Comparison of ENCODE assay signal across 19 cellular contexts in the genomic region with DNA sequence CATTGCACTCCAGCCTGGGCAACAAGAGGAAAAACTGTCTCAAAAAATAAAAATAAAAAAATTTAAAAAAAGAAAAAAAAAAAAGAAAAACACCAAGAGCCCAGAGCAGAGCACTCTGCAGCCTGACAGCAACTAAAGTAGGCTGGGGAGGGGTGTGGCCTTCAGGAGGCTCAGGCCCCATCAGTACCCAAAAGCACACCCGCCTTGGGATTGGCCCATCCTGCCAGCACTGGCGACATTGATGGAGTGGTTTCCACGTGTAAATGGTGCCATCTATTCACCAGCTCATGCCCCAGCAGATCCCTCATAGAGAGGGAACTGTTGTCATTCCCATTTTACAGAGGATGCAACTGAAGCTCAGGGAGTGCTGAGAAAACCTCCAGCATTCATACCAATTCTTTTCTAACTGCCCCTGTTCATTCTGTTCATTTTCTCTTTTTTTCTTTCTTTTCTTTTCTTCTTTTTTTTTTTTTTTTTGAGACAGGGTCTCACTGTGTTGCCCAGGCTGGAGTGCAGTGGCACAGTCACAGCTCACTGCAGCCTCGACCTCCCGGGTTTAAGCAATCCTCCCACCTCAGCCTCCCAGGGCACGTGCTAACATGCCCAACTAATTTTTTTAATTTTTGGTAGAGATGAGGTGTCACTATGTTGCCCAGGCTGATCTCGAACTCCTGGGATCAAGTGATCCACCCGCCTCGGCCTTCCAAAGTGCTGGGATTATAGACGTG.
DNase-seq lines count a peak whose midpoint lies in the region; ATAC-seq and TF ChIP-seq lines count a peak whose summit lies in the region.
"Had no signal": no experiment of that assay in that cellular context is flagged by ENCODE, and none has a peak within 500 bp of the region (broad histone marks: within the 10 kb centered on the region; RNA-seq: fewer than 3 reads in every experiment).

No MANE protein-coding gene starts in this region.

- no peak for DNase-seq in GM23338 (ENCODE audit: low spot score)
- DNase-seq in NCI-H1694 (lab: John Stamatoyannopoulos, UW) = peak; percentile 42
- peak; percentile 29 for DNase-seq in myocyte (ENCODE audit: low read depth)
- DNase-seq in posterior vena cava (ENCODE audit: low spot score) = no peak
- no peak for DNase-seq in OCI-M2 (lab: John Stamatoyannopoulos, UW; ENCODE audit: unreplicated experiment)
- DNase-seq: ACHN; Caco-2; DMS153; KBM-7; NCI-H1417 treated with DMSO at 0.1 percent for 48 hours; NCI-H2081 treated with DMSO at 0.1 percent for 48 hours; NCI-H226; NCI-H524 treated with DMSO at 0.1 percent for 48 hours; NK-92 treated with Interleukin-12 subunit alpha and Interleukin-12 subunit beta, amount 100 ng/mL, for 24 hours; OCI-M1; T-helper 1 cell had no signal

- H3K36me3 Mint-ChIP-seq in GM23338 (ENCODE audit: low read depth) = no peaks in the 10 kb centered on the region
- H3K36me3 Mint-ChIP-seq in brain = no peaks in the 10 kb centered on the region

- H3K4me2 ChIP-seq in GM23338 = no peak overlapping the region

- no peak overlapping the region for H3K4me3 ChIP-seq in GM23338

- H3K27ac ChIP-seq in GM23338 (ENCODE audit: low read depth) = no peak overlapping the region

- no peaks in the 10 kb centered on the region for H4K20me1 ChIP-seq in GM23338 (replicated peaks; ENCODE audit: insufficient read depth)

- no peaks in the 10 kb centered on the region for H3K27me3 ChIP-seq in GM23338 (ENCODE audit: insufficient read depth)

- H3K79me2 ChIP-seq in GM23338 (replicated peaks; ENCODE audit: insufficient read depth) = no peaks in the 10 kb centered on the region

- no peaks in the 10 kb centered on the region for H3K36me3 ChIP-seq in GM23338 (ENCODE audit: insufficient read depth)

- H3K9me3 Mint-ChIP-seq in GM23338 = no peaks in the 10 kb centered on the region
- H3K9me3 Mint-ChIP-seq in brain = peaks cover 0 to 3% (median 0%) of the 10 kb centered on the region in 5 experiments

- TF ChIP-seq CTCF in GM23338 (conservative IDR thresholded peaks at IDR 0.05; ENCODE audit: low read depth in 2 of 2) (no peak), brain (conservative IDR thresholded peaks at IDR 0.05) (no peak)

- H2AFZ ChIP-seq in GM23338 = peak overlapping the region; percentile 66; the same call in 1 of the 2 replicates

- H3K27me3 Mint-ChIP-seq in GM23338 (ENCODE audit: insufficient read depth, low read depth, poor library complexity) = peaks cover 18% of the 10 kb centered on the region
- peaks cover 8% of the 10 kb centered on the region for H3K27me3 Mint-ChIP-seq in brain

- H3F3A ChIP-seq in GM23338 (replicated peaks; ENCODE audit: low read depth) = peaks cover 3% of the 10 kb centered on the region; the same call in 1 of the 2 replicates

- H3K27ac Mint-ChIP-seq in GM23338 (no peak overlapping the region; the same call in 1 of the 2 replicates), brain (peak overlapping the region; percentile 66 to 97 (median 90))

- intact Hi-C loops in posterior vena cava (cut with DNase I) = no loop called here

- no peaks in the 10 kb centered on the region for H3K9me2 ChIP-seq in GM23338 (ENCODE audit: insufficient read depth)

- no peak overlapping the region for H3K4me3 Mint-ChIP-seq in GM23338
- no peak overlapping the region for H3K4me3 Mint-ChIP-seq in brain

- H3K4me1 Mint-ChIP-seq in GM23338 (peaks cover 43% of the 10 kb centered on the region), brain (peaks cover 91% of the 10 kb centered on the region)

- ATAC-seq in GM23338 = no peak
- no peak for ATAC-seq in HG02970 (IDR thresholded peaks at IDR 0.05; ENCODE audit: low FRiP score, unreplicated experiment)
- no peak for ATAC-seq in GM19467 (IDR thresholded peaks at IDR 0.05; ENCODE audit: unreplicated experiment)

- peaks cover 18% of the 10 kb centered on the region for H3K4me1 ChIP-seq in GM23338 (ENCODE audit: insufficient read depth)
- H3K4me1 ChIP-seq: Caco-2 had no signal

TF ChIP-seq in GM23338, 12 proteins besides CTCF, POLR2A, EP300 and RAD21:
- TF ChIP-seq POLR2AphosphoS5 (IDR thresholded peaks at IDR 0.05; ENCODE audit: low read depth) = no peak
- TF ChIP-seq, protein P1, sequence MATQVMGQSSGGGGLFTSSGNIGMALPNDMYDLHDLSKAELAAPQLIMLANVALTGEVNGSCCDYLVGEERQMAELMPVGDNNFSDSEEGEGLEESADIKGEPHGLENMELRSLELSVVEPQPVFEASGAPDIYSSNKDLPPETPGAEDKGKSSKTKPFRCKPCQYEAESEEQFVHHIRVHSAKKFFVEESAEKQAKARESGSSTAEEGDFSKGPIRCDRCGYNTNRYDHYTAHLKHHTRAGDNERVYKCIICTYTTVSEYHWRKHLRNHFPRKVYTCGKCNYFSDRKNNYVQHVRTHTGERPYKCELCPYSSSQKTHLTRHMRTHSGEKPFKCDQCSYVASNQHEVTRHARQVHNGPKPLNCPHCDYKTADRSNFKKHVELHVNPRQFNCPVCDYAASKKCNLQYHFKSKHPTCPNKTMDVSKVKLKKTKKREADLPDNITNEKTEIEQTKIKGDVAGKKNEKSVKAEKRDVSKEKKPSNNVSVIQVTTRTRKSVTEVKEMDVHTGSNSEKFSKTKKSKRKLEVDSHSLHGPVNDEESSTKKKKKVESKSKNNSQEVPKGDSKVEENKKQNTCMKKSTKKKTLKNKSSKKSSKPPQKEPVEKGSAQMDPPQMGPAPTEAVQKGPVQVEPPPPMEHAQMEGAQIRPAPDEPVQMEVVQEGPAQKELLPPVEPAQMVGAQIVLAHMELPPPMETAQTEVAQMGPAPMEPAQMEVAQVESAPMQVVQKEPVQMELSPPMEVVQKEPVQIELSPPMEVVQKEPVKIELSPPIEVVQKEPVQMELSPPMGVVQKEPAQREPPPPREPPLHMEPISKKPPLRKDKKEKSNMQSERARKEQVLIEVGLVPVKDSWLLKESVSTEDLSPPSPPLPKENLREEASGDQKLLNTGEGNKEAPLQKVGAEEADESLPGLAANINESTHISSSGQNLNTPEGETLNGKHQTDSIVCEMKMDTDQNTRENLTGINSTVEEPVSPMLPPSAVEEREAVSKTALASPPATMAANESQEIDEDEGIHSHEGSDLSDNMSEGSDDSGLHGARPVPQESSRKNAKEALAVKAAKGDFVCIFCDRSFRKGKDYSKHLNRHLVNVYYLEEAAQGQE (IDR thresholded peaks at IDR 0.05; ENCODE audit: unreplicated experiment) = no peak

Comparison
In these comparisons a context has a peak if more than half of its experiments do, and no peak if none do; other contexts are left out.
1. DNase-seq: peak in NCI-H1694 (single experiment) and myocyte (single experiment); none in GM23338 (single experiment), posterior vena cava (single experiment) and OCI-M2 (single experiment).